Comparison of ENCODE assay signal across 8 cellular contexts in the genomic region with DNA sequence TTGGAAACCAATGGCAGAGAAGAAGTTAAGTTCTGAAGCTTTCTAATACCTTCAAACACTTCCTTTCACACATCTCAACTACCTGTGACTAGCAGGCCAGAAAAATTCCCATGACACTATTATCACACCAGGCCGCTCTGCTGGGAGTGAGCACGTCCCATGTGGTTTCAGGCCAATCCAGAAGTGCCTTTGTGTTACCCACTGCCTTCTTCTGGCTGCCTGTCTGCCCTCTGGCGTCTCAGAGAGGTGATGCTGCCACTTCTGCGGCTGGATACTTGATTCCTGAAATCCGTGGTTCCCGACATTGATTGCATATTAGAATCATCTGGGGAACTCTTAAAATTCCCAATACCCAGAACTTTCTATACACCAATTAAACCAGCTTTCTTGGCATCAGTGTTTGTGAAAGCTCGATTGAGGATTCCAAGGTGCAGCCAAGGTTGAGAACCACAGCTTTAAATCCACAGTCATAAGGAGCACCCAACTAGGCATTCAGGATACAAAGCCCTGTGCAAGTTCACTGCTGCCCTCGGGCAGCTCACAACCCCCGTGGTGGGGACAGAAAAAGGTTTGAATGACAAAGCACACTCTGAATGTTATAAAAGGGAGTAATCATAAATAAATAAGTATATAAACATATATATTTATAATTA.
DNase-seq lines count a peak whose midpoint lies in the region; ATAC-seq and TF ChIP-seq lines count a peak whose summit lies in the region.

No MANE protein-coding gene starts in this region.

- H3K36me3 ChIP-seq in NT2/D1 (ENCODE audit: insufficient read depth, insufficient read length, low read length) (no peaks in the 10 kb centered on the region), neuronal stem cell (replicated peaks in 1 of 2; ENCODE audit: control insufficient read depth in 2 of 2, insufficient read depth in 2 of 2, low read length in 2 of 2) (no peaks in the 10 kb centered on the region)

- H2AK5ac ChIP-seq in neuronal stem cell (ENCODE audit: low read depth, low read length) = no peak overlapping the region

- H3K4ac ChIP-seq in neuronal stem cell (ENCODE audit: low read length) = no peak overlapping the region

- no peak overlapping the region for H4K8ac ChIP-seq in neuronal stem cell (ENCODE audit: low read depth, low read length)

- no peak overlapping the region for H2BK5ac ChIP-seq in neuronal stem cell (ENCODE audit: low read length)

- H3K9me3 ChIP-seq in NT2/D1 (ENCODE audit: insufficient read depth, low read length) (no peaks in the 10 kb centered on the region), neuronal stem cell (replicated peaks in 1 of 2; ENCODE audit: control insufficient read depth in 2 of 2, insufficient read depth in 1 of 2, low read depth in 1 of 2, low read length in 2 of 2) (no peaks in the 10 kb centered on the region)

- H3K23ac ChIP-seq in neuronal stem cell (ENCODE audit: low read depth, low read length, poor library complexity) = no peak overlapping the region

- H3K4me2 ChIP-seq in neuronal stem cell (ENCODE audit: insufficient read depth, low read length, poor library complexity, severe bottlenecking) = no peak overlapping the region

- H3K27ac ChIP-seq in neuronal stem cell (replicated peaks; ENCODE audit: low read length) = no peak overlapping the region

- no peak overlapping the region for H3K9ac ChIP-seq in NT2/D1 (ENCODE audit: insufficient read length, low read depth)
- no peak overlapping the region for H3K9ac ChIP-seq in neuronal stem cell (ENCODE audit: low read depth, low read length, poor library complexity)

- no peak overlapping the region for H2BK12ac ChIP-seq in neuronal stem cell (ENCODE audit: low read length)

- no peak overlapping the region for H2BK120ac ChIP-seq in neuronal stem cell (ENCODE audit: low read depth, low read length)

- H3K79me1 ChIP-seq in neuronal stem cell (ENCODE audit: low read depth, low read length) = no peaks in the 10 kb centered on the region

- no peak for ATAC-seq in GM18505 (IDR thresholded peaks at IDR 0.05; ENCODE audit: unreplicated experiment)
- ATAC-seq in GM18873 (IDR thresholded peaks at IDR 0.05; ENCODE audit: low FRiP score, unreplicated experiment) = no peak

- H3K18ac ChIP-seq in neuronal stem cell (ENCODE audit: low read length) = no peak overlapping the region

- no CpG with 5 or more reads among the region's 9 CpGs for WGBS in neuronal stem cell (ENCODE audit: extremely low coverage in 2 of 2, insufficient read length in 2 of 2, insufficient replicate concordance in 1 of 2), 2 donors

- H3K27me3 ChIP-seq in NT2/D1 (ENCODE audit: insufficient read depth, insufficient read length) = no peaks in the 10 kb centered on the region
- no peaks in the 10 kb centered on the region for H3K27me3 ChIP-seq in neuronal stem cell (ENCODE audit: control insufficient read depth in 3 of 3, insufficient read depth in 3 of 3, low read depth in 1 of 3, low read length in 3 of 3)

- TF ChIP-seq POLR2A in GM18505 (IDR thresholded peaks at IDR 0.05; ENCODE audit: borderline replicate concordance, extremely low read depth, insufficient read depth, insufficient read length) = no peak

- H2BK15ac ChIP-seq in neuronal stem cell (ENCODE audit: low read length) = no peak overlapping the region

- peak overlapping the region; percentile 81 for H2AFZ ChIP-seq in neuronal stem cell (ENCODE audit: low read length)

- no peak overlapping the region for H4K91ac ChIP-seq in neuronal stem cell (ENCODE audit: low read depth, low read length, poor library complexity)

- no peak overlapping the region for H3K4me3 ChIP-seq in NT2/D1 (ENCODE audit: insufficient read length, low read depth)
- H3K4me3 ChIP-seq in neuronal stem cell (ENCODE audit: low read length in 2 of 2) = no peak overlapping the region

- H3K4me1 ChIP-seq in NT2/D1 (ENCODE audit: insufficient read depth, insufficient read length) (no peaks in the 10 kb centered on the region), neuronal stem cell (ENCODE audit: control insufficient read depth in 2 of 2, insufficient read depth in 1 of 2, low read depth in 1 of 2, low read length in 2 of 2) (no peaks in the 10 kb centered on the region)

- DNase-seq in GM03348 (ENCODE audit: low spot score) (peak; percentile 71), NT2/D1 (ENCODE audit: low read depth, low spot score) (peak; percentile 6), fibroblast of peridontal ligament (ENCODE audit: extremely low read depth) (peak; percentile 52), neuronal stem cell (ENCODE audit: low spot score) (peak; percentile 30), NCI-H510A treated with DMSO at 0.1 percent for 48 hours (lab: John Stamatoyannopoulos, UW) (no peak), NCI-H1105 (lab: John Stamatoyannopoulos, UW) (no peak)

- H3K14ac ChIP-seq in neuronal stem cell (ENCODE audit: low read length) = no peak overlapping the region

Comparison
In these comparisons a context has a peak if more than half of its experiments do, and no peak if none do; other contexts are left out.
1. DNase-seq: peak in GM03348 (single experiment), NT2/D1 (single experiment), fibroblast of peridontal ligament (single experiment) and neuronal stem cell (single experiment); none in NCI-H510A treated with DMSO at 0.1 percent for 48 hours (single experiment) and NCI-H1105 (single experiment).